ENCODE assay signal across 21 cellular contexts in the genomic region with DNA sequence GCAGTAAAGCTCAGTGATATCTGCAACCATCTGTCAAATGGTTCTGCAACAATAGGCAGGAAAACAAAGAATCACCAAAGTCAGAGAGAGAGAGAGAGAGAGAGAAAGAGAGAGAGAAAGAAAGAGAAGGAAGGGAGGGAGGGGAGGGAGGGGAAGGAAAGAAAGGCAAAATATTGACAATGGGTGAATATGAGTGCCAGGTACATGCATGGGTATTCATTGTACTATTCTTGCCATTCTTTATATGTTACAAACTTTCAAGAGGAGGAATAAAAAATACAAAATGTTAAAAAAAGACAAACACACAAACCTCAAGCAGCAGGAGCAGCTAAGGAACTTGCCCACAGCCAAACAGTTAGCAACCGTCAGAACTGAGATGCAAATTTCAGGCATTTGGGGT.
"Had no signal": no experiment of that assay in that cellular context is flagged by ENCODE, and none has a peak within 500 bp of the region (broad histone marks: within the 10 kb centered on the region; RNA-seq: fewer than 3 reads in every experiment).

No MANE protein-coding gene starts in this region.

- H3K27me3 ChIP-seq: cardiac muscle cell, testis, vagina had no signal

- H3K36me3 ChIP-seq: cardiac muscle cell, prostate gland, vagina had no signal

- H3K4me3 ChIP-seq: cardiac muscle cell, prostate gland, skin epidermis, testis, vagina had no signal

- ATAC-seq: left colon; stimulated activated memory B cell treated with anti-CD40 and anti-IgM and Interleukin-4, amounts not matched to agents 10 μg/mL and 1 μg/mL and 100 μg/mL, for 72 hours had no signal

- H3K4me1 Mint-ChIP-seq: activated naive CD8-positive, alpha-beta T cell treated with anti-CD3 and anti-CD28 coated beads, Interleukin-2, amount 10 ng/mL, durations not matched to agents 7 days and 5 days; stimulated activated memory B cell treated with anti-CD40 and anti-IgM and Interleukin-4, amounts not matched to agents 10 μg/mL and 1 μg/mL and 100 μg/mL, for 72 hours had no signal

- H3K27ac Mint-ChIP-seq: activated CD4-positive, alpha-beta memory T cell treated with anti-CD3 and anti-CD28 coated beads for 36 hours; activated naive CD4-positive, alpha-beta T cell treated with anti-CD3 and anti-CD28 coated beads for 36 hours; activated naive CD8-positive, alpha-beta T cell treated with anti-CD3 and anti-CD28 coated beads, Interleukin-2, amount 10 ng/mL, durations not matched to agents 7 days and 5 days; stimulated activated memory B cell treated with anti-CD40 and anti-IgM and Interleukin-4, amounts not matched to agents 10 μg/mL and 1 μg/mL and 100 μg/mL, for 72 hours had no signal

- H3K27ac ChIP-seq: cardiac muscle cell, prostate gland, testis, vagina had no signal

- H3K4me3 Mint-ChIP-seq: activated CD4-positive, alpha-beta memory T cell treated with anti-CD3 and anti-CD28 coated beads for 36 hours; activated naive CD4-positive, alpha-beta T cell treated with anti-CD3 and anti-CD28 coated beads for 36 hours; activated naive CD8-positive, alpha-beta T cell treated with anti-CD3 and anti-CD28 coated beads, Interleukin-2, amount 10 ng/mL, durations not matched to agents 7 days and 5 days; stimulated activated memory B cell treated with anti-CD40 and anti-IgM and Interleukin-4, amounts not matched to agents 10 μg/mL and 1 μg/mL and 100 μg/mL, for 72 hours had no signal

- H3K9me3 ChIP-seq: prostate gland, testis, vagina had no signal

- H3K4me1 ChIP-seq: prostate gland, testis had no signal

- H3K27me3 Mint-ChIP-seq: activated CD4-positive, alpha-beta memory T cell treated with anti-CD3 and anti-CD28 coated beads for 36 hours had no signal

- DNase-seq: activated CD4-positive, alpha-beta memory T cell treated with anti-CD3 and anti-CD28 coated beads for 36 hours; activated CD4-positive, alpha-beta T cell treated with anti-CD3 and anti-CD28 coated beads for 48 hours; activated CD4-positive, CD25-positive, alpha-beta regulatory T cell; activated effector memory CD4-positive, alpha-beta T cell treated with Interleukin-2 at 50 U/mL for 16 hours; activated naive CD4-positive, alpha-beta T cell treated with anti-CD3 and anti-CD28 coated beads for 36 hours; activated naive CD8-positive, alpha-beta T cell treated with anti-CD3 and anti-CD28 coated beads, Interleukin-2, amount 10 ng/mL, durations not matched to agents 7 days and 5 days; activated T-cell treated with anti-CD3 and anti-CD28 coated beads, Interleukin-2, amount 50 U/mL, for 48 hours; amniotic stem cell; effector CD4-positive, alpha-beta T cell; erythroblast; foreskin fibroblast; left colon; mesenchymal stem cell; T-helper 1 cell; testis; trophoblast cell had no signal
